ENCODE assay signal across 21 cellular contexts in the genomic region with DNA sequence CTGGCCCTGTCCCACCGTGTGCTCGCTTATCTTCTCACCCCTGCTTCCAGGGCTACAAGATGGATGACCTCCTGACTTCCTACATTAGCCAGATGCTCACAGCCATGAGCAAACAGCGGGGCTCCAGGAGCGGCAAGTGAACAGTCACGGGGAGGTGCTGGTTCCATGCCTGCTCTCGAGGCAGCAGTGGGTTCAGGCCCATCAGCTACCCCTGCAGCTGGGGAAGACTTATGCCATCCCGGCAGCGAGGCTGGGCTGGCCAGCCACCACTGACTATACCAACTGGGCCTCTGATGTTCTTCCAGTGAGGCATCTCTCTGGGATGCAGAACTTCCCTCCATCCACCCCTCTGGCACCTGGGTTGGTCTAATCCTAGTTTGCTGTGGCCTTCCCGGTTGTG.
A peak's percentile ranks its signal among the peaks of the same experiment; 100 is the strongest.
DNase-seq lines count a peak whose midpoint lies in the region; ATAC-seq, FAIRE-seq and TF ChIP-seq lines count a peak whose summit lies in the region.
"Had no signal": no experiment of that assay in that cellular context is flagged by ENCODE, and none has a peak within 500 bp of the region (broad histone marks: within the 10 kb centered on the region; RNA-seq: fewer than 3 reads in every experiment).

No MANE protein-coding gene starts in this region.

- H3K56ac ChIP-seq in H1 (replicated peaks; ENCODE audit: insufficient read length, low read depth, low read length), result no peak overlapping the region

- no peak for TF ChIP-seq RAD21 in H1 (IDR thresholded peaks at IDR 0.05 in 1 of 2, conservative IDR thresholded peaks at IDR 0.05 in 1 of 2; ENCODE audit: low read depth in 2 of 2, low read length in 2 of 2)

- no peaks in the 10 kb centered on the region for H3K79me2 ChIP-seq in H1 (ENCODE audit: control insufficient read depth in 1 of 2, insufficient read depth in 2 of 2, low read length in 2 of 2)

- no peak overlapping the region for H3K4ac ChIP-seq in H1 (replicated peaks; ENCODE audit: insufficient read length, low read depth, low read length)

- H4K5ac ChIP-seq in H1 (ENCODE audit: insufficient read length, low read depth, low read length), result no peak overlapping the region

- no peaks in the 10 kb centered on the region for H3K23me2 ChIP-seq in H1 (ENCODE audit: low read depth, low read length)

- H3K4me1 ChIP-seq in right atrium auricular region (no peaks in the 10 kb centered on the region), heart right ventricle (no peaks in the 10 kb centered on the region), HEK293 (ENCODE audit: control insufficient read depth, insufficient read depth, low read length) (no peaks in the 10 kb centered on the region), H1 (replicated peaks in 1 of 4; ENCODE audit: control insufficient read depth in 3 of 4, insufficient read depth in 4 of 4, low read length in 3 of 4) (no peaks in the 10 kb centered on the region), upper lobe of right lung (no peaks in the 10 kb centered on the region)
- H3K4me1 ChIP-seq: Caco-2 had no signal

- no peak for TF ChIP-seq EP300 in H1 (IDR thresholded peaks at IDR 0.05; ENCODE audit: borderline replicate concordance in 1 of 2, low read depth in 2 of 2, low read length in 2 of 2)

- no peak overlapping the region for H2BK120ac ChIP-seq in H1 (replicated peaks; ENCODE audit: low read depth, low read length)

- H3K4me3 ChIP-seq in right atrium auricular region (no peak overlapping the region), heart right ventricle (no peak overlapping the region), HEK293 (ENCODE audit: low read depth, low read length) (no peak overlapping the region), H1 (ENCODE audit: extremely low read depth in 1 of 4, insufficient read depth in 2 of 4, low read depth in 3 of 4, low read length in 4 of 4) (no peak overlapping the region), upper lobe of right lung (no peak overlapping the region)
- H3K4me3 ChIP-seq: GM12878 had no signal

- no peak overlapping the region for H2AFZ ChIP-seq in H1 (ENCODE audit: low read length)

- no peak overlapping the region for H3K23ac ChIP-seq in H1 (ENCODE audit: insufficient read length)

- H4K20me1 ChIP-seq in H1 (replicated peaks in 1 of 2; ENCODE audit: control insufficient read depth in 1 of 2, insufficient read depth in 2 of 2, low read length in 2 of 2), result no peaks in the 10 kb centered on the region

- H3K14ac ChIP-seq in H1 (ENCODE audit: insufficient read length), result no peak overlapping the region

- H3K27ac ChIP-seq in right atrium auricular region (no peak overlapping the region), heart right ventricle (no peak overlapping the region), HEK293 (ENCODE audit: extremely low read depth, low read depth, low read length) (no peak overlapping the region), H1 (ENCODE audit: low read depth, low read length) (no peak overlapping the region), upper lobe of right lung (no peak overlapping the region)

- POLR2A ChIA-PET in HEK293 (lab: Yijun Ruan, JAX), result no interaction called here
- POLR2A ChIA-PET in H1 (lab: Charles Lee; ENCODE audit: partially characterized antibody), result no interaction called here

- H4K91ac ChIP-seq in H1 (replicated peaks; ENCODE audit: insufficient read length, low read length), result no peak overlapping the region

- no peak overlapping the region for H3K18ac ChIP-seq in H1 (ENCODE audit: extremely low read depth, low read length)

- no peaks in the 10 kb centered on the region for H3K36me3 ChIP-seq in right atrium auricular region
- no peaks in the 10 kb centered on the region for H3K36me3 ChIP-seq in heart right ventricle
- H3K36me3 ChIP-seq in HEK293 (ENCODE audit: control insufficient read depth in 2 of 2, insufficient read depth in 1 of 2, low read length in 2 of 2), result no peaks in the 10 kb centered on the region
- H3K36me3 ChIP-seq in H1 (ENCODE audit: control insufficient read depth in 2 of 4, insufficient read depth in 4 of 4, low read length in 3 of 4), result no peaks in the 10 kb centered on the region
- H3K36me3 ChIP-seq in upper lobe of right lung, result no peaks in the 10 kb centered on the region

- 85 to 87% methylated on average over 9 of the region's 9 CpGs for WGBS in heart right ventricle, 2 donors
- WGBS in H1 (ENCODE audit: extremely low coverage in 1 of 2, insufficient coverage in 1 of 2, insufficient read length in 1 of 2, insufficient replicate concordance in 2 of 2, low coverage in 1 of 2, low lambda C conversion rate in 2 of 2, missing lambda C conversion rate in 1 of 2), 2 experiments, result 91% methylated on average over 9 of the region's 9 CpGs; no CpG with 5 or more reads in 1 of the 2 experiments

- H3K79me1 ChIP-seq in H1 (ENCODE audit: low read depth, low read length), result no peaks in the 10 kb centered on the region

- no peaks in the 10 kb centered on the region for H3K9me3 ChIP-seq in right atrium auricular region
- H3K9me3 ChIP-seq in heart right ventricle, result peaks cover 0 to 5% (median 0%) of the 10 kb centered on the region in 11 donors
- H3K9me3 ChIP-seq in HEK293 (ENCODE audit: control insufficient read depth, insufficient read depth, low read depth, low read length), result no peaks in the 10 kb centered on the region
- no peaks in the 10 kb centered on the region for H3K9me3 ChIP-seq in H1 (ENCODE audit: insufficient read depth in 2 of 2, low read depth in 1 of 2, low read length in 1 of 2)
- no peaks in the 10 kb centered on the region for H3K9me3 ChIP-seq in upper lobe of right lung
- H3K9me3 ChIP-seq: Caco-2 had no signal

- ATAC-seq in heart right ventricle (no peak), upper lobe of right lung (no peak)
- ATAC-seq: GM12878, HCT116 had no signal

- no peak overlapping the region for H2BK5ac ChIP-seq in H1 (ENCODE audit: low read depth, low read length)

- CTCF ChIA-PET in HEK293 (lab: Yijun Ruan, JAX), result interaction anchor here (1.6 kb wide), 1 partner anchor 27 kb away, joined by 4 read pairs; no protein-coding TSS in a partner anchor
- CTCF ChIA-PET in H1 (lab: Charles Lee; ENCODE audit: partially characterized antibody), result interaction anchor here (1.1 to 2.6 kb wide), 5 partner anchors 14 to 25 kb away, joined by 3 to 6 read pairs (median 4); no protein-coding TSS in a partner anchor

- no peak for FAIRE-seq in H1 (lab: Jason Lieb, UNC)
- FAIRE-seq in RCC 7860 (lab: Jason Lieb, UNC), result no peak
- FAIRE-seq: D721Med, GM12878, GM18507 had no signal

- no peak overlapping the region for H2BK12ac ChIP-seq in H1 (ENCODE audit: low read depth, low read length)

- no peak overlapping the region for H2BK20ac ChIP-seq in H1 (ENCODE audit: low read length)

- no peak for TF ChIP-seq CTCF in right atrium auricular region (IDR thresholded peaks at IDR 0.05)
- TF ChIP-seq CTCF in heart right ventricle (IDR thresholded peaks at IDR 0.05), result no peak
- no peak for TF ChIP-seq CTCF in HEK293 (tag by site-specific recombination; IDR thresholded peaks at IDR 0.05)
- no peak for TF ChIP-seq CTCF in H1 (IDR thresholded peaks at IDR 0.05; ENCODE audit: control extremely low read depth in 1 of 3, insufficient read depth in 1 of 3, low read depth in 1 of 3, low read length in 3 of 3)
- no peak for TF ChIP-seq CTCF in upper lobe of right lung (IDR thresholded peaks at IDR 0.05)

- no peak overlapping the region for H4K8ac ChIP-seq in H1 (ENCODE audit: extremely low read depth, insufficient read depth, low read length)

- intact Hi-C loops in heart right ventricle (cut with DNase I) (no loop called here), upper lobe of right lung (cut with DNase I) (no loop called here)

- H3K9ac ChIP-seq in H1 (replicated peaks in 1 of 4; ENCODE audit: extremely low read depth in 1 of 4, low read depth in 3 of 4, low read length in 3 of 4), result no peak overlapping the region

- no peak overlapping the region for H2BK15ac ChIP-seq in H1 (ENCODE audit: low read length)

- peak overlapping the region; percentile 6; the same call in 1 of the 2 replicates for H2AK5ac ChIP-seq in H1 (ENCODE audit: low read depth, low read length)

- no peak overlapping the region for H3K4me2 ChIP-seq in H1 (ENCODE audit: insufficient read depth in 1 of 2, low read depth in 2 of 2, low read length in 2 of 2)

- TF ChIP-seq POLR2A in H1 (IDR thresholded peaks at IDR 0.05; ENCODE audit: control extremely low read depth in 1 of 2, low read depth in 2 of 2, low read length in 2 of 2), result no peak

- H3K27me3 ChIP-seq in right atrium auricular region, result no peaks in the 10 kb centered on the region
- no peaks in the 10 kb centered on the region for H3K27me3 ChIP-seq in heart right ventricle
- no peaks in the 10 kb centered on the region for H3K27me3 ChIP-seq in H1 (replicated peaks in 1 of 4; ENCODE audit: control insufficient read depth in 3 of 4, extremely low read depth in 1 of 4, insufficient read depth in 3 of 4, low read length in 3 of 4)
- H3K27me3 ChIP-seq in upper lobe of right lung, result no peaks in the 10 kb centered on the region

- DNase-seq in right atrium auricular region (ENCODE audit: low spot score) (peak; percentile 43), heart right ventricle (no peak), H1 (ENCODE audit: low read depth in 1 of 2, low spot score in 2 of 2) (no peak), upper lobe of right lung (peak; percentile 37), MV-4-11 (lab: John Stamatoyannopoulos, UW) (no peak), RCC 7860 (ENCODE audit: low spot score) (no peak), HCEC 1CT (no peak)
- DNase-seq: C1 segment of cervical spinal cord; CD4-positive, alpha-beta memory T cell; DMS 273 treated with DMSO at 0.1 percent for 48 hours; DMS79; EL; GDM1; GOT3; HFFc6 had no signal

TF ChIP-seq in HEK293, 187 proteins besides CTCF, POLR2A, EP300 and RAD21 (continues in another document):
- TF ChIP-seq ZBTB21 (tag by site-specific recombination; IDR thresholded peaks at IDR 0.05), result no peak
- no peak for TF ChIP-seq KLF16 (tag by site-specific recombination; IDR thresholded peaks at IDR 0.05)

TF ChIP-seq in H1, 55 proteins besides CTCF, POLR2A, EP300 and RAD21 (continues in another document):
- TF ChIP-seq HDAC6 (IDR thresholded peaks at IDR 0.05; ENCODE audit: low read depth, low read length), result no peak
- TF ChIP-seq JUND (IDR thresholded peaks at IDR 0.05; ENCODE audit: low read length), result no peak
- TF ChIP-seq, protein P1, sequence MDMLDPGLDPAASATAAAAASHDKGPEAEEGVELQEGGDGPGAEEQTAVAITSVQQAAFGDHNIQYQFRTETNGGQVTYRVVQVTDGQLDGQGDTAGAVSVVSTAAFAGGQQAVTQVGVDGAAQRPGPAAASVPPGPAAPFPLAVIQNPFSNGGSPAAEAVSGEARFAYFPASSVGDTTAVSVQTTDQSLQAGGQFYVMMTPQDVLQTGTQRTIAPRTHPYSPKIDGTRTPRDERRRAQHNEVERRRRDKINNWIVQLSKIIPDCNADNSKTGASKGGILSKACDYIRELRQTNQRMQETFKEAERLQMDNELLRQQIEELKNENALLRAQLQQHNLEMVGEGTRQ (IDR thresholded peaks at IDR 0.05; ENCODE audit: low read length), result no peak
- no peak for TF ChIP-seq BRCA1 (IDR thresholded peaks at IDR 0.05; ENCODE audit: low read depth, low read length)

Comparison
In these comparisons a context has a peak if more than half of its experiments do, and no peak if none do; other contexts are left out.
1. DNase-seq: peak in right atrium auricular region (single experiment) and upper lobe of right lung (single experiment); none in heart right ventricle (0 of 2), H1 (0 of 2), MV-4-11 (single experiment), RCC 7860 (single experiment) and HCEC 1CT (single experiment).